8 cellular contexts compared by ENCODE assay signal in the genomic region with DNA sequence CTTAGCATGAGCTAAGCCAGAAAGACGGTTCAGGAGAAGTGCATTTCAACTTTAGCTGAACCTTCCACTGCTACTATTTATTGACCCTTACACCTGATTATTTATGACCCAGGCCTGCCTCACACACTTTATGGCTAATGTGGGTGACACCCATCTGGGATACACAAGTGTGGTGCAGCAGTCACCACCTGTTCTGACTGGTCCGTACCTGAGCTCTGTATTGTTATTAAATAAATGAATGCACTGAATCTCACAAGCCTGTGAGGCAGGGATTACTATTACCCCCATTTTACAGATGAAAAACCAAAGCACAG. TPM values are rescaled to one million over a fixed set of nuclear protein-coding genes. Genes with fewer than 3 reads are reported as not detected.
A peak's percentile ranks its signal among the peaks of the same experiment; 100 is the strongest.
DNase-seq lines count a peak whose midpoint lies in the region; TF ChIP-seq lines count a peak whose summit lies in the region.

No MANE protein-coding gene starts in this region.

- H3K27ac Mint-ChIP-seq in CD8-positive, alpha-beta memory T cell = peak overlapping the region; percentile 85 to 97 (median 92)
- H3K27ac Mint-ChIP-seq in neural crest cell (ENCODE audit: unreplicated experiment) = no peak overlapping the region

- POLR2A ChIA-PET in CD8-positive, alpha-beta memory T cell (lab: Charles Lee) = interaction anchor here (0.9 to 5.2 kb wide), 3 partner anchors 16 to 50 kb away, joined by 3 to 66 read pairs (median 3); no protein-coding TSS in a partner anchor
- POLR2A ChIA-PET in GM10248 (lab: Yijun Ruan, JAX) = interaction anchor here (0.8 to 3.3 kb wide), 2 partner anchors 16 to 52 kb away, joined by 3 to 14 read pairs; no protein-coding TSS in a partner anchor

- peak overlapping the region; percentile 74 for H3K27ac ChIP-seq in CD8-positive, alpha-beta memory T cell (ENCODE audit: low read depth, low read length)
- H3K27ac ChIP-seq in HUES64 (ENCODE audit: low read depth, low read length) (peak overlapping the region; percentile 55; the same call in 1 of the 2 replicates), cingulate gyrus (ENCODE audit: low read depth, low read length) (peak overlapping the region; percentile 87)

- H3K4me3 Mint-ChIP-seq in CD8-positive, alpha-beta memory T cell = peak overlapping the region; percentile 82 to 97 (median 85)
- peak overlapping the region; percentile 88 for H3K4me3 Mint-ChIP-seq in neural crest cell

- no peaks in the 10 kb centered on the region for H3K36me3 ChIP-seq in CD8-positive, alpha-beta memory T cell (ENCODE audit: insufficient read depth, low read length)
- H3K36me3 ChIP-seq in HUES64 (ENCODE audit: insufficient read depth, low read length) = no peaks in the 10 kb centered on the region

- peaks cover 57% of the 10 kb centered on the region for H3K4me1 ChIP-seq in CD8-positive, alpha-beta memory T cell (ENCODE audit: insufficient read depth, low read length)
- H3K4me1 ChIP-seq in HUES64 (ENCODE audit: insufficient read depth, low read length) = peaks cover 37% of the 10 kb centered on the region

- peaks cover 60 to 69% (median 65%) of the 10 kb centered on the region in 3 donors for H3K4me1 Mint-ChIP-seq in CD8-positive, alpha-beta memory T cell
- H3K4me1 Mint-ChIP-seq in neural crest cell = peaks cover 19% of the 10 kb centered on the region

- TF ChIP-seq CTCF in neural crest cell (conservative IDR thresholded peaks at IDR 0.05) = no peak
- no peak for TF ChIP-seq CTCF in GM10248 (IDR thresholded peaks at IDR 0.05; ENCODE audit: control extremely low read depth, extremely low read depth, low read depth, missing control alignments)

- CTCF ChIA-PET in CD8-positive, alpha-beta memory T cell (lab: Charles Lee) = interaction anchor here (0.9 to 4.9 kb wide), 14 partner anchors 9 to 59 kb away, joined by 3 to 50 read pairs (median 6); no protein-coding TSS in a partner anchor
- CTCF ChIA-PET in GM10248 (lab: Yijun Ruan, JAX) = interaction anchor here (0.6 to 2.7 kb wide), 9 partner anchors 9 to 60 kb away, joined by 3 to 11 read pairs (median 6); no protein-coding TSS in a partner anchor

- H3K4me3 ChIP-seq in CD8-positive, alpha-beta memory T cell (ENCODE audit: low read length) = peak overlapping the region; percentile 80
- peak overlapping the region; percentile 73 for H3K4me3 ChIP-seq in HUES64 (ENCODE audit: low read length)

- 76% methylated on average over 2 of the region's 2 CpGs for WGBS in HUES64

- no peaks in the 10 kb centered on the region for H3K27me3 ChIP-seq in CD8-positive, alpha-beta memory T cell (ENCODE audit: insufficient read depth, low read length, poor library complexity, severe bottlenecking)
- H3K27me3 ChIP-seq in HUES64 (ENCODE audit: insufficient read depth, low read length) = peaks cover 29% of the 10 kb centered on the region

- DNase-seq in CD8-positive, alpha-beta memory T cell = peak in 1 of 5 donors; percentile 8
- no peak for DNase-seq in neural crest cell (ENCODE audit: low read depth, low spot score)
- DNase-seq in GM10248 (ENCODE audit: extremely low spot score) = no peak
- DNase-seq in Ammon's horn (ENCODE audit: low spot score) = no peak
- no peak for DNase-seq in stimulated activated CD4-positive, alpha-beta T cell treated with anti-CD3 and anti-CD28 coated beads, Interleukin-12 subunit alpha, Interleukin-12 subunit beta, amount 100 ng/mL, for 4 hours
- DNase-seq in NCI-H524 (lab: John Stamatoyannopoulos, UW) = no peak

- no peaks in the 10 kb centered on the region for H3K27me3 Mint-ChIP-seq in CD8-positive, alpha-beta memory T cell
- peaks cover 24% of the 10 kb centered on the region for H3K27me3 Mint-ChIP-seq in neural crest cell (ENCODE audit: low read depth)

- H3K9ac ChIP-seq in HUES64 (ENCODE audit: low read depth, low read length) = no peak overlapping the region

- peaks cover 0 to 30% (median 7%) of the 10 kb centered on the region in 3 donors for H3K36me3 Mint-ChIP-seq in CD8-positive, alpha-beta memory T cell
- no peaks in the 10 kb centered on the region for H3K36me3 Mint-ChIP-seq in neural crest cell (ENCODE audit: low read depth)

- H3K9me3 Mint-ChIP-seq in CD8-positive, alpha-beta memory T cell = no peaks in the 10 kb centered on the region
- no peaks in the 10 kb centered on the region for H3K9me3 Mint-ChIP-seq in neural crest cell

- no peaks in the 10 kb centered on the region for H3K9me3 ChIP-seq in CD8-positive, alpha-beta memory T cell (ENCODE audit: low read length)
- H3K9me3 ChIP-seq in HUES64 (ENCODE audit: insufficient read depth, low read depth, low read length) = no peaks in the 10 kb centered on the region

RNA-seq across cellular contexts. Expression of a gene that starts 1.5 kb away (rescaled TPM):
- 100 to 1,000 TPM; 211 to 217 TPM for total RNA-seq in CD8-positive, alpha-beta memory T cell
- polyA plus RNA-seq in CD8-positive, alpha-beta memory T cell = 292 TPM
- 27.5 TPM for polyA plus RNA-seq in HUES64 (2013, experiment 1 of 2)
- polyA plus RNA-seq in HUES64 (2013, experiment 2 of 2) = 41.3 TPM
- total RNA-seq in neural crest cell = 25.7 and 36.6 TPM in 2 replicates
